8 cellular contexts compared by ENCODE assay signal in genomic region chr6:5205877-5206840, GRCh38. TPM values are rescaled to one million over a fixed set of nuclear protein-coding genes. Genes with fewer than 3 reads are reported as not detected.
A peak's percentile ranks its signal among the peaks of the same experiment; 100 is the strongest.
DNase-seq lines count a peak whose midpoint lies in the region; ATAC-seq, FAIRE-seq and TF ChIP-seq lines count a peak whose summit lies in the region.

No MANE protein-coding gene starts in this region.

- H3K9me3 ChIP-seq in GM23248 (ENCODE audit: low read depth), result no peaks in the 10 kb centered on the region
- H3K9me3 ChIP-seq in SK-N-MC (ENCODE audit: low read depth, low read length), result no peaks in the 10 kb centered on the region
- H3K9me3 ChIP-seq in pancreas, result no peaks in the 10 kb centered on the region

- no peaks in the 10 kb centered on the region for H3K79me2 ChIP-seq in GM23248 (ENCODE audit: insufficient read depth)

- H3K9me2 ChIP-seq in GM23248 (ENCODE audit: insufficient read depth), result no peaks in the 10 kb centered on the region

- FAIRE-seq in pancreas (lab: Jason Lieb, UNC), result no peak

- TF ChIP-seq CTCF in fibroblast of villous mesenchyme (IDR thresholded peaks at IDR 0.05; ENCODE audit: insufficient read depth, low read depth, low read length) (no peak), pancreas (IDR thresholded peaks at IDR 0.05) (no peak)

- H3K4me1 ChIP-seq in GM23248 (ENCODE audit: insufficient read depth), result peaks cover 29% of the 10 kb centered on the region
- H3K4me1 ChIP-seq in pancreas, result peaks cover 4 to 15% (median 9%) of the 10 kb centered on the region in 3 donors

- H3K4me3 ChIP-seq in GM23248, result 0 out of 2 replicates have a peak overlapping the region, but pooled peaks have one; percentile 3
- H3K4me3 ChIP-seq in SK-N-MC, result peak overlapping the region; percentile 48
- no peak overlapping the region for H3K4me3 ChIP-seq in fibroblast of villous mesenchyme (ENCODE audit: low read depth, low read length)
- H3K4me3 ChIP-seq in pancreas, result no peak overlapping the region

- H3F3A ChIP-seq in GM23248 (ENCODE audit: insufficient read depth), result peaks cover 12% of the 10 kb centered on the region; the same call in 1 of the 2 replicates

- DNase-seq in GM23248, result peak; percentile 72
- DNase-seq in SK-N-MC (ENCODE audit: low read depth, low spot score), result peak; percentile 70
- peak; percentile 86 for DNase-seq in fibroblast of villous mesenchyme (ENCODE audit: low read depth)
- DNase-seq in pancreas, result peak in 5 of 6 donors; percentile 54 to 71 (median 64)
- DNase-seq in activated naive CD4-positive, alpha-beta T cell treated with anti-CD3 and anti-CD28 coated beads, Interleukin-2, amount 50 U/mL, for 16 hours, result no peak
- DNase-seq in NCI-H2171 treated with DMSO at 0.1 percent for 48 hours (lab: John Stamatoyannopoulos, UW), result no peak

- 50% methylated on average over 6 of the region's 6 CpGs for WGBS in GM23248 (ENCODE audit: low coverage in 1 of 2, low lambda C conversion rate in 2 of 2, missing lambda C conversion rate in 2 of 2), 2 experiments
- 29 to 30% methylated on average over 6 of the region's 6 CpGs for WGBS in pancreas, 2 donors

- H2AFZ ChIP-seq in GM23248, result peak overlapping the region; percentile 64

- peak; percentile 94 to 98 (median 97) for ATAC-seq in pancreas
- ATAC-seq in GM18861 (IDR thresholded peaks at IDR 0.05; ENCODE audit: unreplicated experiment), result no peak
- ATAC-seq in HG02970 (IDR thresholded peaks at IDR 0.05; ENCODE audit: low FRiP score, unreplicated experiment), result no peak

- H3K27ac ChIP-seq in GM23248, result no peak overlapping the region
- peak overlapping the region; percentile 79 for H3K27ac ChIP-seq in SK-N-MC
- peak overlapping the region; percentile 0 to 51 (median 34) for H3K27ac ChIP-seq in pancreas

- H3K9ac ChIP-seq in GM23248, result peak overlapping the region; percentile 43
- peak overlapping the region; percentile 43 for H3K9ac ChIP-seq in SK-N-MC (ENCODE audit: insufficient read length)

- H3K36me3 ChIP-seq in GM23248 (ENCODE audit: low read depth), result no peaks in the 10 kb centered on the region
- H3K36me3 ChIP-seq in SK-N-MC (ENCODE audit: insufficient read depth, low read length), result 0 out of 2 replicates have a peak, but pooled peaks cover 5% of the 10 kb centered on the region
- no peaks in the 10 kb centered on the region for H3K36me3 ChIP-seq in pancreas

- no peaks in the 10 kb centered on the region; the same call in 1 of the 2 replicates for H4K20me1 ChIP-seq in GM23248 (ENCODE audit: insufficient read depth)

- intact Hi-C loops in pancreas (cut with DNase I), result loop anchor here in 1 of 3 donors (5.0 kb wide), 1 partner anchor 51 kb away; no protein-coding TSS in a partner anchor

- peak overlapping the region; percentile 21 for H3K4me2 ChIP-seq in GM23248 (ENCODE audit: unreplicated experiment)

- in situ Hi-C loops in GM23248 (cut with MboI), result no loop called here

- H3K27me3 ChIP-seq in GM23248 (replicated peaks; ENCODE audit: insufficient read depth) (no peaks in the 10 kb centered on the region), pancreas (no peaks in the 10 kb centered on the region)

RNA-seq across cellular contexts. Expression of gene LYRM4, which starts 54.6 kb away (rescaled TPM):
- 18.7 and 28.0 TPM in 2 replicates for total RNA-seq in GM23248 (2014; rRNA removed; shearing (Covaris generic))
- polyA plus RNA-seq in GM23248 (2016; fragmentation: Nextera tagmentation; extraction: Ambion mirVana), result 27.1 and 30.3 TPM in 2 replicates
- 9.0 and 13.4 TPM in 2 replicates for total RNA-seq in fibroblast of villous mesenchyme
- total RNA-seq in pancreas, result 10 to 100 TPM in 5 of 6 donors, 1 to 10 TPM in 1; 8.7 to 14.9 (median 13.2) TPM
- 10 to 100 TPM; 11.2 to 12.3 TPM for polyA plus RNA-seq in pancreas

RNA-seq across cellular contexts. Expression of gene FARS2, which starts 55.2 kb away (rescaled TPM):
- 10.2 and 16.5 TPM in 2 replicates for total RNA-seq in GM23248 (2014; rRNA removed; shearing (Covaris generic))
- 14.7 and 15.1 TPM in 2 replicates for polyA plus RNA-seq in GM23248 (2016; fragmentation: Nextera tagmentation; extraction: Ambion mirVana)
- total RNA-seq in fibroblast of villous mesenchyme, result 23.2 and 29.8 TPM in 2 replicates
- 10 to 100 TPM in 1 of 6 donors, 1 to 10 TPM in 5; 6.5 to 10.3 (median 8.1) TPM for total RNA-seq in pancreas
- 1 to 10 TPM; 4.1 to 6.7 TPM for polyA plus RNA-seq in pancreas

Comparison
In these comparisons a context has a peak if more than half of its experiments do, and no peak if none do; other contexts are left out.
1. DNase-seq: peak in GM23248 (single experiment), SK-N-MC (single experiment), fibroblast of villous mesenchyme (single experiment) and pancreas (5 of 6); none in activated naive CD4-positive, alpha-beta T cell treated with anti-CD3 and anti-CD28 coated beads, Interleukin-2, amount 50 U/mL, for 16 hours (single experiment) and NCI-H2171 treated with DMSO at 0.1 percent for 48 hours (single experiment).
2. H3K4me3 ChIP-seq: peak in GM23248 (single experiment) and SK-N-MC (single experiment); none in fibroblast of villous mesenchyme (single experiment) and pancreas (0 of 4).
3. ATAC-seq: peak in pancreas (4 of 4); none in GM18861 (single experiment) and HG02970 (single experiment).